Comparison of ENCODE assay signal across 9 cellular contexts in the genomic region with DNA sequence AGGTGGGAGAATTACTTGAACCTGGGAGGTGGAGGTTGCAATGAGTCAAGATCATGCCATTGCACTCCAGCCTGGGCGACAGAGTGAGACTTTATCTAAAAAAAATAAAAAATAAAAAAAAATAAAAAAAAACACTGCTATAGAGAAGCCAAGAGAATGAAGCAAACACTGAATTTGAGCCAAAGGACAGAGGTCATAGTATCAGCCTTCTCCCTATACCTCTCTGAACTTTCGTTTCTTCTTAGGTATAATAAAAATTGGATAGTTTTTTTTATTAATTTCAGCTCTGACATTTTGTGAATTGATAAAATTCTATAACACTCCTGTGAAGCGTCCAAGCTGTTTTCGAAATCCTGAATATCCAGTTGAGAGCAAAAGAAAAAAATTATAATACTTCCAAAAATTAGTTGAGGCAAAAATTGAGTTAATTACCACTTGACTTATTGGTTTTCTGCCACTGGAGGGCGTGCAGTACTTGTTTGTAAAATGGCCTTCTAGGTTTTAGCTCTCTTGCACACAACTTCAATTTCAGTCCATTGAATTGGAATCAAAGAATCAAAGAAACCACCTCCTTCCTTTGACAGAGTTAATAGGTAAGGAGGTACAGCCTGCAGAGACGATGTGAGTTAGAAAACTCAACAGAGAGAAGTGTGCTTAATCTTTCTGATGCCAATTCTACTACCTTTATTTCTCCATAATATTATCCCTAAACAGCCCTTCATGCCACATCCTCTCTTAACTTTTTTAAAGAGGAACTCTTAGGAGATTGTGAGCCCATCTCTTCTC.
DNase-seq lines count a peak whose midpoint lies in the region; ATAC-seq, FAIRE-seq and TF ChIP-seq lines count a peak whose summit lies in the region.
"Had no signal": no experiment of that assay in that cellular context is flagged by ENCODE, and none has a peak within 500 bp of the region (broad histone marks: within the 10 kb centered on the region; RNA-seq: fewer than 3 reads in every experiment).

No MANE protein-coding gene starts in this region.

- ATAC-seq in T-cell (replicated peaks in 1 of 4) (peak in 1 of 4 experiments; percentile 32), upper lobe of left lung (ENCODE audit: low FRiP score in 2 of 2) (peak in 1 of 2 donors; percentile 64), HG02870 (IDR thresholded peaks at IDR 0.05; ENCODE audit: unreplicated experiment) (no peak)

- H3K27ac Mint-ChIP-seq in T-cell: no peak overlapping the region
- H3K27ac Mint-ChIP-seq: T-helper 1 cell treated with Interleukin-12 subunit alpha and Interleukin-12 subunit beta and Interleukin-4 antibody, amounts not matched to agents 30 μg/mL and 1 μg/mL, for 36 hours had no signal

- H3K4me3 Mint-ChIP-seq in T-cell: no peak overlapping the region
- H3K4me3 Mint-ChIP-seq: T-helper 1 cell treated with Interleukin-12 subunit alpha and Interleukin-12 subunit beta and Interleukin-4 antibody, amounts not matched to agents 30 μg/mL and 1 μg/mL, for 36 hours had no signal

- 29% methylated on average over 6 of the region's 6 CpGs for WGBS in upper lobe of left lung, 2 donors

- no peaks in the 10 kb centered on the region for H3K4me1 Mint-ChIP-seq in T-cell

- no peaks in the 10 kb centered on the region for H3K9me3 ChIP-seq in upper lobe of left lung

- H3K27me3 ChIP-seq in upper lobe of left lung: no peaks in the 10 kb centered on the region

- CTCF ChIA-PET in T-cell (lab: Charles Lee): interaction anchor here (0.7 to 2.0 kb wide), 7 partner anchors 298 to 317 kb away, joined by 3 to 34 read pairs (median 4); no protein-coding TSS in a partner anchor

- TF ChIP-seq POLR2A in upper lobe of left lung (IDR thresholded peaks at IDR 0.05): no peak

- no peak overlapping the region for H3K27ac ChIP-seq in upper lobe of left lung

- DNase-seq in COLO668 (lab: John Stamatoyannopoulos, UW; ENCODE audit: unreplicated experiment) (peak; percentile 54), GM19238 (ENCODE audit: insufficient read length, low spot score) (peak; percentile 16), NCI-H1092 treated with DMSO at 0.1 percent for 48 hours (lab: John Stamatoyannopoulos, UW) (peak; percentile 77), T-cell (peak in 27 of 34 experiments; percentile 1 to 37 (median 16)), mucosa of gallbladder (ENCODE audit: low spot score) (peak; percentile 58), upper lobe of left lung (peak in 1 of 2 donors; percentile 27)

- H3K9me3 Mint-ChIP-seq in T-cell: no peaks in the 10 kb centered on the region
- H3K9me3 Mint-ChIP-seq: T-helper 1 cell treated with Interleukin-12 subunit alpha and Interleukin-12 subunit beta and Interleukin-4 antibody, amounts not matched to agents 30 μg/mL and 1 μg/mL, for 36 hours had no signal

- H3K27me3 Mint-ChIP-seq in T-cell: peaks cover 16% of the 10 kb centered on the region in 2 donors

- no peaks in the 10 kb centered on the region for H3K36me3 Mint-ChIP-seq in T-cell

- TF ChIP-seq CTCF in upper lobe of left lung (IDR thresholded peaks at IDR 0.05): peak; percentile 20 to 71 (median 60)

- H3K4me1 ChIP-seq in upper lobe of left lung: peaks cover 0 to 3% (median 0%) of the 10 kb centered on the region in 4 donors

- peak; percentile 89 for FAIRE-seq in endometrium (lab: Jason Lieb, UNC)

- no peak overlapping the region for H3K4me3 ChIP-seq in upper lobe of left lung

- no peaks in the 10 kb centered on the region for H3K36me3 ChIP-seq in upper lobe of left lung

- POLR2A ChIA-PET in T-cell (lab: Charles Lee): no interaction called here

- TF ChIP-seq EP300 in upper lobe of left lung (IDR thresholded peaks at IDR 0.05): no peak
